Comparison of ENCODE assay signal across 15 cellular contexts in the genomic region with DNA sequence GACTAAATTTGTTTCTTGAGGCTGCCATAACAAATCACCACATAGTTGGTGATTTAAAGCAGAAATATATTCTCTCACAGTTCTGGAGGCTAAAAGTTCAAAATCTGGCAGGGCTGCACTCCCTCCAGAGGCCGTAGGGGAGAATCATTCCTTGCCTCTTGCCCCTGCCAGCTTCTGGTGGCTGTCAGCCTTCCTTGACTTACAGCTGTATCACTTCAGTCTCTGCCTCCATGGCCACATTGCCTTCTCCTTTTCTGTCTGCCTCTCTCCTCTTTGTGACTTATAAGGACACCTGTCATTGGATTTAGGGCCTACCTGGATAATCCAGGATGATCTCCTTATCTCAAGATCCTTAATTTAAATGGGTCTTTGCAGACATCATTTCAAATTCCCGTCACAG. TPM values are rescaled to one million over a fixed set of nuclear protein-coding genes. Genes with fewer than 3 reads are reported as not detected.
DNase-seq lines count a peak whose midpoint lies in the region; ATAC-seq and TF ChIP-seq lines count a peak whose summit lies in the region.
"Had no signal": no experiment of that assay in that cellular context is flagged by ENCODE, and none has a peak within 500 bp of the region (broad histone marks: within the 10 kb centered on the region; RNA-seq: fewer than 3 reads in every experiment).

No MANE protein-coding gene starts in this region.

- no peaks in the 10 kb centered on the region for H3K27me3 ChIP-seq in mammary epithelial cell (ENCODE audit: insufficient read depth, low read length)

- no peak overlapping the region for H3K4me3 Mint-ChIP-seq in HFFc6
- H3K4me3 Mint-ChIP-seq in glutamatergic neuron (ENCODE audit: unreplicated experiment): no peak overlapping the region
- H3K4me3 Mint-ChIP-seq: activated CD4-positive, alpha-beta T cell treated with anti-CD3 and anti-CD28 coated beads, Interleukin-2, amount 10 ng/mL, durations not matched to agents 7 days and 5 days; CD4-positive, alpha-beta T cell; immature natural killer cell had no signal

- H3K27me3 Mint-ChIP-seq in HFFc6 (ENCODE audit: insufficient read depth) (peaks cover 2% of the 10 kb centered on the region), glutamatergic neuron (ENCODE audit: unreplicated experiment) (peaks cover 6% of the 10 kb centered on the region)
- H3K27me3 Mint-ChIP-seq: CD4-positive, alpha-beta T cell had no signal

- no peak for ATAC-seq in HG02588 (IDR thresholded peaks at IDR 0.05; ENCODE audit: unreplicated experiment)
- ATAC-seq: right cardiac atrium had no signal

- 0 out of 2 replicates have a peak, but pooled peaks cover 4% of the 10 kb centered on the region for H3K36me3 Mint-ChIP-seq in HFFc6 (ENCODE audit: low read depth)
- no peaks in the 10 kb centered on the region for H3K36me3 Mint-ChIP-seq in glutamatergic neuron (ENCODE audit: unreplicated experiment)

- no peaks in the 10 kb centered on the region for H3K36me3 ChIP-seq in mammary epithelial cell (ENCODE audit: insufficient read depth, low read length)

- no peak overlapping the region for H3K27ac ChIP-seq in mammary epithelial cell (ENCODE audit: insufficient read depth, low read depth, low read length)

- no peak overlapping the region for H3K9ac ChIP-seq in mammary epithelial cell (ENCODE audit: insufficient read depth, low read length)

- H3K27ac Mint-ChIP-seq in HFFc6 (no peak overlapping the region), glutamatergic neuron (ENCODE audit: unreplicated experiment) (no peak overlapping the region)
- H3K27ac Mint-ChIP-seq: activated CD4-positive, alpha-beta T cell treated with anti-CD3 and anti-CD28 coated beads, Interleukin-2, amount 10 ng/mL, durations not matched to agents 7 days and 5 days; activated T-helper 2 cell treated with anti-CD3 and anti-CD28 coated beads, Interferon-gamma antibody, Interleukin-2, Interleukin-4, amounts not matched to agents 10 μg/mL and 5 μg/mL and 100 μg/mL, durations not matched to agents 14 hours and 24 hours and 36 hours; CD4-positive, alpha-beta T cell; immature natural killer cell had no signal

- H2AFZ ChIP-seq in mammary epithelial cell (ENCODE audit: low read depth, low read length): no peak overlapping the region

- no peaks in the 10 kb centered on the region for H3K9me3 Mint-ChIP-seq in HFFc6
- peaks cover 9% of the 10 kb centered on the region for H3K9me3 Mint-ChIP-seq in glutamatergic neuron (ENCODE audit: unreplicated experiment)
- H3K9me3 Mint-ChIP-seq: activated CD4-positive, alpha-beta T cell treated with anti-CD3 and anti-CD28 coated beads, Interleukin-2, amount 10 ng/mL, durations not matched to agents 7 days and 5 days; activated T-helper 2 cell treated with anti-CD3 and anti-CD28 coated beads, Interferon-gamma antibody, Interleukin-2, Interleukin-4, amounts not matched to agents 10 μg/mL and 5 μg/mL and 100 μg/mL, durations not matched to agents 14 hours and 24 hours and 36 hours; CD4-positive, alpha-beta T cell; immature natural killer cell had no signal

- H3K4me3 ChIP-seq in mammary epithelial cell (replicated peaks in 1 of 3; ENCODE audit: insufficient read depth in 1 of 3, low read depth in 2 of 3, low read length in 3 of 3): no peak overlapping the region

- intact Hi-C loops in mammary epithelial cell (cut with micrococcal nuclease) (loop anchor here (5.0 kb wide), 1 partner anchor 170 kb away; no protein-coding TSS in a partner anchor), posterior vena cava (cut with DNase I) (no loop called here)

- dilution Hi-C loops in mammary epithelial cell (cut with HindIII; ENCODE audit: low sequenced_read_pairs): no loop called here

- CTCF ChIA-PET in mammary epithelial cell (lab: Charles Lee; ENCODE audit: low non-redundant PET): no interaction called here

- no peak overlapping the region for H3K4me2 ChIP-seq in mammary epithelial cell (ENCODE audit: insufficient read depth, low read depth, low read length)

- no peaks in the 10 kb centered on the region for H3K9me3 ChIP-seq in mammary epithelial cell (replicated peaks; ENCODE audit: insufficient read depth, low read length)

- H3K79me2 ChIP-seq in mammary epithelial cell (ENCODE audit: insufficient read depth, low read length): peaks cover 6% of the 10 kb centered on the region

- 95% methylated on average over 2 of the region's 2 CpGs for WGBS in mammary epithelial cell (ENCODE audit: low coverage, missing lambda C conversion rate)

- H3K4me1 Mint-ChIP-seq in HFFc6 (ENCODE audit: low read depth) (peaks cover 17% of the 10 kb centered on the region), glutamatergic neuron (ENCODE audit: low read depth, unreplicated experiment) (peaks cover 23% of the 10 kb centered on the region)
- H3K4me1 Mint-ChIP-seq: activated CD4-positive, alpha-beta T cell treated with anti-CD3 and anti-CD28 coated beads, Interleukin-2, amount 10 ng/mL, durations not matched to agents 7 days and 5 days had no signal

- H3K4me1 ChIP-seq in mammary epithelial cell (ENCODE audit: insufficient read depth, low read length): peaks cover 17% of the 10 kb centered on the region

- peaks cover 2% of the 10 kb centered on the region for H4K20me1 ChIP-seq in mammary epithelial cell (ENCODE audit: insufficient read depth, low read length)

- in situ Hi-C loops in GM13977 (cut with MboI; ENCODE audit: low pct_unique_long_range_greater_than_20kb, low sequenced_read_pairs, unreplicated experiment) (loop anchor here (25.0 kb wide), 1 partner anchor 325 kb away; no protein-coding TSS in a partner anchor), mammary epithelial cell (cut with MboI; ENCODE audit: low sequenced_read_pairs in 2 of 2) (no loop called here)

- no TSS peak for BruUV-seq in mammary epithelial cell (replicated peaks; lab: Mats Ljungman, UMichigan)

- DNase-seq in GM13977 (ENCODE audit: low spot score) (no peak), HFFc6 (no peak), NCI-H82 (lab: John Stamatoyannopoulos, UW) (peak; percentile 69), glutamatergic neuron (no peak), mammary epithelial cell (no peak), posterior vena cava (ENCODE audit: low spot score) (no peak)
- no peak for DNase-seq in stimulated activated CD4-positive, alpha-beta T cell treated with anti-CD3 and anti-CD28 coated beads, Interleukin-15, amount 100 ng/mL, for 24 hours
- DNase-seq: activated CD4-positive, alpha-beta T cell treated with anti-CD3 and anti-CD28 coated beads, Interleukin-2, amount 10 ng/mL, durations not matched to agents 7 days and 5 days; CD4-positive, alpha-beta T cell; immature natural killer cell; IMR-90; NCI-H1930; right cardiac atrium had no signal

- TF ChIP-seq CTCF in GM13977 (IDR thresholded peaks at IDR 0.05; ENCODE audit: extremely low read depth, insufficient read depth, missing control alignments): peak; percentile 28
- 0 out of 2 replicates have a peak, but pooled peaks have one; percentile 13 for TF ChIP-seq CTCF in HFFc6 (IDR thresholded peaks at IDR 0.05)
- peak; percentile 21 for TF ChIP-seq CTCF in glutamatergic neuron (IDR thresholded peaks at IDR 0.05; ENCODE audit: partially characterized antibody, unreplicated experiment)
- no peak for TF ChIP-seq CTCF in mammary epithelial cell (conservative IDR thresholded peaks at IDR 0.05 in 1 of 2, IDR thresholded peaks at IDR 0.05 in 1 of 2; ENCODE audit: extremely low read depth in 1 of 2, insufficient read depth in 1 of 2, low read depth in 1 of 2, low read length in 2 of 2)

RNA-seq across cellular contexts. Expression of a gene that starts 5.8 kb away (rescaled TPM):
- total RNA-seq in HFFc6 (2021; fragmentation: NEBNext Ultra II Directional; extraction: Animal tissue kit (Norgen Biotek cat#: 25700)): 1 to 10 TPM; 1.1 to 2.3 (median 1.5) TPM
- 60.0 TPM for total RNA-seq in glutamatergic neuron (ENCODE audit: unreplicated experiment)
- under 1 TPM; under 0.01 to 0.07 TPM for total RNA-seq in mammary epithelial cell
- 0.16 TPM for polyA plus RNA-seq in mammary epithelial cell
- not detected for polyA minus RNA-seq in mammary epithelial cell
- total RNA-seq in posterior vena cava: 1 to 10 TPM; 3.4 to 7.3 TPM
- total RNA-seq: activated CD4-positive, alpha-beta T cell treated with anti-CD3 and anti-CD28 coated beads, Interleukin-2, amount 10 ng/mL, durations not matched to agents 7 days and 5 days had no signal

Comparison
In these comparisons a context has a peak if more than half of its experiments do, and no peak if none do; other contexts are left out.
1. CTCF ChIP-seq: peak in GM13977 (single experiment), HFFc6 (single experiment) and glutamatergic neuron (single experiment); none in mammary epithelial cell (0 of 2).